Comparison of ENCODE assay signal across 7 cellular contexts in genomic region chr3:33218446-33219174, GRCh38. TPM values are rescaled to one million over a fixed set of nuclear protein-coding genes. Genes with fewer than 3 reads are reported as not detected.
A peak's percentile ranks its signal among the peaks of the same experiment; 100 is the strongest.
DNase-seq lines count a peak whose midpoint lies in the region; ATAC-seq and TF ChIP-seq lines count a peak whose summit lies in the region.

SUSD5 (minus strand) TSS chr3:33218810; CDS start chr3:33218797, 13 bp downstream.

- no peak for ATAC-seq in HG03045 (IDR thresholded peaks at IDR 0.05; ENCODE audit: unreplicated experiment)
- ATAC-seq in GM21528 (IDR thresholded peaks at IDR 0.05; ENCODE audit: low FRiP score, unreplicated experiment), result no peak

- DNase-seq in GM13976 (ENCODE audit: low spot score) (peak; percentile 36), SK-N-DZ (ENCODE audit: low spot score) (peak; percentile 77), glomerular endothelial cell (ENCODE audit: extremely low read depth, low read depth, low spot score) (no peak), posterior vena cava (ENCODE audit: low spot score) (peak; percentile 82), GM13977 (ENCODE audit: low spot score) (no peak)

- intact Hi-C loops in posterior vena cava (cut with DNase I), result no loop called here

- in situ Hi-C loops in GM13976 (cut with MboI; ENCODE audit: low sequenced_read_pairs, unreplicated experiment) (no loop called here), GM13977 (cut with MboI; ENCODE audit: low pct_unique_long_range_greater_than_20kb, low sequenced_read_pairs, unreplicated experiment) (no loop called here)

- TF ChIP-seq CTCF in GM13976 (IDR thresholded peaks at IDR 0.05; ENCODE audit: borderline replicate concordance, control extremely low read depth, extremely low read depth, insufficient read depth, missing control alignments) (no peak), GM13977 (IDR thresholded peaks at IDR 0.05; ENCODE audit: extremely low read depth, insufficient read depth, missing control alignments) (no peak)

RNA-seq across cellular contexts. Expression of gene SUSD5, which starts in this region (rescaled TPM):
- 9.2 and 10.2 TPM in 2 replicates for polyA plus RNA-seq in SK-N-DZ (2014; cell fraction: cytosol; rRNA removed)
- 2.0 and 3.4 TPM in 2 replicates for polyA plus RNA-seq in SK-N-DZ (2014; cell fraction: nucleus; rRNA removed)
- 2.5 and 15.8 TPM in 2 replicates for total RNA-seq in glomerular endothelial cell
- total RNA-seq in posterior vena cava, result 1 to 10 TPM; 3.7 to 4.0 TPM

Comparison
In these comparisons a context has a peak if more than half of its experiments do, and no peak if none do; other contexts are left out.
1. DNase-seq: peak in GM13976 (single experiment), SK-N-DZ (single experiment) and posterior vena cava (single experiment); none in glomerular endothelial cell (single experiment) and GM13977 (single experiment).